Comparison of ENCODE assay signal across 1 cellular context in genomic region chr4:183658362-183659028, GRCh38.
A peak's percentile ranks its signal among the peaks of the same experiment; 100 is the strongest.
TF ChIP-seq lines count a peak whose summit lies in the region.

No MANE protein-coding gene starts in this region.

TF ChIP-seq in HepG2, 621 proteins besides CTCF, POLR2A, EP300 and RAD21 (continued from another document and continues in another):
- TF ChIP-seq HBP1 (CRISPR knock-in tag; IDR thresholded peaks at IDR 0.05; ENCODE audit: low read depth) (no peak), HOXA3 (CRISPR knock-in tag; IDR thresholded peaks at IDR 0.05) (peak; percentile 6; the same call in 1 of the 2 replicates), NONO (IDR thresholded peaks at IDR 0.05) (no peak), NONO (CRISPR knock-in tag; conservative IDR thresholded peaks at IDR 0.05) (no peak), ZNF713 (CRISPR knock-in tag; IDR thresholded peaks at IDR 0.05) (peak; percentile 63; the same call in 1 of the 2 replicates), FOXP1 (IDR thresholded peaks at IDR 0.05) (no peak), FOXP1 (CRISPR knock-in tag; IDR thresholded peaks at IDR 0.05) (no peak), ZNF432 (CRISPR knock-in tag; IDR thresholded peaks at IDR 0.05; ENCODE audit: borderline replicate concordance) (no peak), SIN3A (IDR thresholded peaks at IDR 0.05; ENCODE audit: borderline replicate concordance, low read depth, low read length) (peak; percentile 32; the same call in 1 of the 2 replicates), E2F1 (CRISPR knock-in tag; IDR thresholded peaks at IDR 0.05) (no peak), KMT2B (CRISPR knock-in tag; IDR thresholded peaks at IDR 0.05) (no peak), DMAP1 (CRISPR knock-in tag; IDR thresholded peaks at IDR 0.05) (0 out of 2 replicates have a peak, but pooled peaks have one; percentile 49), CCAR2 (optimal IDR thresholded peaks at IDR 0.05; ENCODE audit: low read depth, low read length) (no peak), ZBTB34 (CRISPR knock-in tag; IDR thresholded peaks at IDR 0.05) (peak; percentile 4; the same call in 1 of the 2 replicates), ZNF264 (CRISPR knock-in tag; IDR thresholded peaks at IDR 0.05) (no peak), REXO4 (CRISPR knock-in tag; IDR thresholded peaks at IDR 0.05; ENCODE audit: borderline replicate concordance) (no peak), ZFP62 (CRISPR knock-in tag; IDR thresholded peaks at IDR 0.05) (no peak), ZBTB14 (CRISPR knock-in tag; IDR thresholded peaks at IDR 0.05) (0 out of 2 replicates have a peak, but pooled peaks have one; percentile 50), ZNF839 (CRISPR knock-in tag; IDR thresholded peaks at IDR 0.05; ENCODE audit: borderline replicate concordance) (no peak), ZNF574 (CRISPR knock-in tag; IDR thresholded peaks at IDR 0.05) (no peak), JARID2 (CRISPR knock-in tag; IDR thresholded peaks at IDR 0.05; ENCODE audit: insufficient replicate concordance) (no peak), HMGXB4 (CRISPR knock-in tag; IDR thresholded peaks at IDR 0.05; ENCODE audit: borderline replicate concordance in 1 of 2, low read depth in 1 of 2) (no peak; a peak in 1 of 4 replicates), SETDB1 (CRISPR knock-in tag; IDR thresholded peaks at IDR 0.05; ENCODE audit: borderline replicate concordance) (no peak), ZC3H4 (CRISPR knock-in tag; IDR thresholded peaks at IDR 0.05; ENCODE audit: borderline replicate concordance) (no peak), ZKSCAN1 (IDR thresholded peaks at IDR 0.05; ENCODE audit: low read length) (no peak), ZNF687 (CRISPR knock-in tag; IDR thresholded peaks at IDR 0.05) (peak; percentile 88; the same call in 1 of the 2 replicates), ZKSCAN8 (CRISPR knock-in tag; IDR thresholded peaks at IDR 0.05; ENCODE audit: borderline replicate concordance) (no peak), MATR3 (CRISPR knock-in tag; IDR thresholded peaks at IDR 0.05) (no peak), NFE2L1 (CRISPR knock-in tag; IDR thresholded peaks at IDR 0.05; ENCODE audit: borderline replicate concordance) (no peak), KLF15 (CRISPR knock-in tag; IDR thresholded peaks at IDR 0.05; ENCODE audit: borderline replicate concordance) (no peak), ZNF740 (CRISPR knock-in tag; IDR thresholded peaks at IDR 0.05) (no peak), SRY (CRISPR knock-in tag; IDR thresholded peaks at IDR 0.05) (no peak), ZNF281 (CRISPR knock-in tag; IDR thresholded peaks at IDR 0.05; ENCODE audit: borderline replicate concordance) (no peak), HNRNPH1 (optimal IDR thresholded peaks at IDR 0.05; ENCODE audit: low read depth, low read length) (no peak), HNF1A (IDR thresholded peaks at IDR 0.05; ENCODE audit: low read depth) (no peak; the same call in 1 of the 2 replicates), HNF1A (CRISPR knock-in tag; IDR thresholded peaks at IDR 0.05; ENCODE audit: borderline replicate concordance) (no peak), PPARG (CRISPR knock-in tag; conservative IDR thresholded peaks at IDR 0.05) (no peak), MEIS1 (CRISPR knock-in tag; IDR thresholded peaks at IDR 0.05; ENCODE audit: borderline replicate concordance) (no peak)
